8 cellular contexts compared by ENCODE assay signal in genomic region chr15:42547926-42548257, GRCh38. TPM values are rescaled to one million over a fixed set of nuclear protein-coding genes. Genes with fewer than 3 reads are reported as not detected.
DNase-seq lines count a peak whose midpoint lies in the region; ATAC-seq and TF ChIP-seq lines count a peak whose summit lies in the region.

No MANE protein-coding gene starts in this region.

- ATAC-seq in HCT116 (no peak), HG02852 (IDR thresholded peaks at IDR 0.05; ENCODE audit: unreplicated experiment) (no peak)

- H3K9ac ChIP-seq in HCT116 (ENCODE audit: low read length), result peak overlapping the region; percentile 99

- H3K9me3 Mint-ChIP-seq in CD14-positive monocyte (peaks cover 0 to 2% (median 0%) of the 10 kb centered on the region in 7 donors), glutamatergic neuron (ENCODE audit: unreplicated experiment) (peaks cover 4% of the 10 kb centered on the region)
- H3K9me3 Mint-ChIP-seq in activated CD4-positive, alpha-beta memory T cell treated with anti-CD3 and anti-CD28 coated beads, Interleukin-2, amount 10 ng/mL, durations not matched to agents 7 days and 5 days, result no peaks in the 10 kb centered on the region

- peaks cover 55% of the 10 kb centered on the region for H3K79me2 ChIP-seq in HCT116 (ENCODE audit: insufficient read depth, low read length)

- H3K4me1 Mint-ChIP-seq in CD14-positive monocyte (peaks cover 50% of the 10 kb centered on the region), glutamatergic neuron (ENCODE audit: low read depth, unreplicated experiment) (peaks cover 19% of the 10 kb centered on the region)
- H3K4me1 Mint-ChIP-seq in activated CD4-positive, alpha-beta memory T cell treated with anti-CD3 and anti-CD28 coated beads, Interleukin-2, amount 10 ng/mL, durations not matched to agents 7 days and 5 days, result peaks cover 59% of the 10 kb centered on the region

- peaks cover 0 to 3% (median 0%) of the 10 kb centered on the region in 3 donors for H3K27me3 Mint-ChIP-seq in CD14-positive monocyte (ENCODE audit: low read depth in 3 of 3)
- no peaks in the 10 kb centered on the region for H3K27me3 Mint-ChIP-seq in activated CD4-positive, alpha-beta memory T cell treated with anti-CD3 and anti-CD28 coated beads, Interleukin-2, amount 10 ng/mL, durations not matched to agents 7 days and 5 days
- peaks cover 12% of the 10 kb centered on the region for H3K27me3 Mint-ChIP-seq in glutamatergic neuron (ENCODE audit: unreplicated experiment)

- no peak for TF ChIP-seq POLR2A in HCT116 (IDR thresholded peaks at IDR 0.05; ENCODE audit: borderline replicate concordance, extremely low read depth, insufficient read depth, insufficient read length)

- peak overlapping the region; percentile 77 to 99 for H3K4me3 ChIP-seq in HCT116 (replicated peaks in 1 of 2; ENCODE audit: low read depth in 1 of 2, low read length in 2 of 2)

- DNase-seq in CD14-positive monocyte (ENCODE audit: low spot score) (no peak), HCT116 (ENCODE audit: low read depth, low spot score) (no peak), glutamatergic neuron (no peak), pulmonary artery endothelial cell (ENCODE audit: low read depth, low spot score) (peak; percentile 8), NCI-H2196 (lab: John Stamatoyannopoulos, UW; ENCODE audit: unreplicated experiment) (no peak), EL (no peak)
- no peak for DNase-seq in activated CD4-positive, alpha-beta memory T cell treated with anti-CD3 and anti-CD28 coated beads, Interleukin-2, amount 10 ng/mL, durations not matched to agents 7 days and 5 days

- no TSS peak for BruUV-seq in HCT116 (replicated peaks; lab: Mats Ljungman, UMichigan)

- no peaks in the 10 kb centered on the region for H4K20me1 ChIP-seq in HCT116 (ENCODE audit: insufficient read depth)

- H3K4me1 ChIP-seq in HCT116 (ENCODE audit: control insufficient read depth in 1 of 2, insufficient read depth in 2 of 2, low read length in 2 of 2), result peaks cover 9 to 17% of the 10 kb centered on the region in 2 experiments

- no peaks in the 10 kb centered on the region for H3K9me3 ChIP-seq in HCT116 (ENCODE audit: control insufficient read depth in 1 of 2, insufficient read depth in 1 of 2, low read depth in 1 of 2, low read length in 2 of 2)

- H3K27ac Mint-ChIP-seq in CD14-positive monocyte, result peak overlapping the region; percentile 93 to 99 (median 96)
- H3K27ac Mint-ChIP-seq in activated CD4-positive, alpha-beta memory T cell treated with anti-CD3 and anti-CD28 coated beads, Interleukin-2, amount 10 ng/mL, durations not matched to agents 7 days and 5 days, result peak overlapping the region; percentile 87
- H3K27ac Mint-ChIP-seq in glutamatergic neuron (ENCODE audit: unreplicated experiment), result peak overlapping the region; percentile 95

- peak overlapping the region; percentile 83 for H3K27ac ChIP-seq in HCT116 (ENCODE audit: low read depth, low read length)

- no peaks in the 10 kb centered on the region for H3K27me3 ChIP-seq in HCT116 (ENCODE audit: insufficient read depth, low read length)

- TF ChIP-seq RAD21 in HCT116 (IDR thresholded peaks at IDR 0.05; ENCODE audit: low read depth), result no peak

- CTCF ChIA-PET in HCT116 (lab: Charles Lee), result no interaction called here
- CTCF ChIA-PET in activated CD4-positive, alpha-beta memory T cell treated with anti-CD3 and anti-CD28 coated beads, Interleukin-2, amount 10 ng/mL, durations not matched to agents 7 days and 5 days (lab: Charles Lee), result interaction anchor here (0.9 to 3.6 kb wide), 6 partner anchors 13 to 57 kb away, joined by 3 to 13 read pairs (median 4); partner anchors contain the start of gene ZNF106

- peak overlapping the region; percentile 98 to 99 for H3K4me3 Mint-ChIP-seq in CD14-positive monocyte
- peak overlapping the region; percentile 90 for H3K4me3 Mint-ChIP-seq in activated CD4-positive, alpha-beta memory T cell treated with anti-CD3 and anti-CD28 coated beads, Interleukin-2, amount 10 ng/mL, durations not matched to agents 7 days and 5 days
- H3K4me3 Mint-ChIP-seq in glutamatergic neuron (ENCODE audit: unreplicated experiment), result peak overlapping the region; percentile 97

- RAD21 ChIA-PET in HCT116 (lab: Charles Lee; ENCODE audit: low non-redundant PET in 1 of 2, low total read pairs in 2 of 2, uncharacterized antibody in 2 of 2, unreplicated experiment in 2 of 2), result no interaction called here

- peaks cover 8 to 11% of the 10 kb centered on the region in 2 experiments for H3K36me3 ChIP-seq in HCT116 (ENCODE audit: control insufficient read depth in 1 of 2, insufficient read depth in 2 of 2, low read length in 2 of 2)

- H3K9me2 ChIP-seq in HCT116 (ENCODE audit: insufficient read depth), result no peaks in the 10 kb centered on the region

- TF ChIP-seq CTCF in CD14-positive monocyte (IDR thresholded peaks at IDR 0.05), result no peak
- no peak for TF ChIP-seq CTCF in HCT116 (IDR thresholded peaks at IDR 0.05 in 2 of 3, conservative IDR thresholded peaks at IDR 0.05 in 1 of 3; ENCODE audit: borderline replicate concordance in 1 of 3, insufficient read depth in 1 of 3, low read depth in 2 of 3, low read length in 2 of 3)
- TF ChIP-seq CTCF in glutamatergic neuron (IDR thresholded peaks at IDR 0.05; ENCODE audit: partially characterized antibody, unreplicated experiment), result no peak

- peak overlapping the region; percentile 92 for H3K4me2 ChIP-seq in HCT116 (ENCODE audit: low read length)

- intact Hi-C loops in CD14-positive monocyte (cut with micrococcal nuclease), result loop anchor here (2.0 kb wide), 1 partner anchor 53 kb away; the partner anchor contains the start of gene SNAP23 (in 2 of the 2)
- intact Hi-C loops in HCT116 (cut with micrococcal nuclease), result no loop called here

- H3K36me3 Mint-ChIP-seq in CD14-positive monocyte (peaks cover 10 to 25% of the 10 kb centered on the region in 2 donors), glutamatergic neuron (ENCODE audit: unreplicated experiment) (no peaks in the 10 kb centered on the region)
- H3K36me3 Mint-ChIP-seq in activated CD4-positive, alpha-beta memory T cell treated with anti-CD3 and anti-CD28 coated beads, Interleukin-2, amount 10 ng/mL, durations not matched to agents 7 days and 5 days (ENCODE audit: low read depth), result peaks cover 52% of the 10 kb centered on the region

- POLR2A ChIA-PET in HCT116 (lab: Charles Lee), result interaction anchor here (1.3 kb wide), 1 partner anchor 9 kb away, joined by 4 read pairs; no protein-coding TSS in a partner anchor
- POLR2A ChIA-PET in activated CD4-positive, alpha-beta memory T cell treated with anti-CD3 and anti-CD28 coated beads, Interleukin-2, amount 10 ng/mL, durations not matched to agents 7 days and 5 days (lab: Charles Lee), result interaction anchor here (0.8 to 4.1 kb wide), 18 partner anchors 9 to 578 kb away, joined by 3 to 44 read pairs (median 8); partner anchors contain the start of genes GANC, SNAP23, STARD9 and TMEM87A

- no peak overlapping the region for H2AFZ ChIP-seq in HCT116 (ENCODE audit: low read depth, low read length, poor library complexity, severe bottlenecking)

TF ChIP-seq in HCT116, 20 proteins besides CTCF, POLR2A, EP300 and RAD21 (continues in another document):
- TF ChIP-seq POLR2AphosphoS5 (IDR thresholded peaks at IDR 0.05; ENCODE audit: low read depth, low read length) (no peak), ELF1 (IDR thresholded peaks at IDR 0.05; ENCODE audit: borderline replicate concordance, low read depth) (no peak), MAX (IDR thresholded peaks at IDR 0.05) (no peak), EZH2 (IDR thresholded peaks at IDR 0.05) (no peak), EGR1 (IDR thresholded peaks at IDR 0.05; ENCODE audit: low read depth) (no peak), SP1 (IDR thresholded peaks at IDR 0.05; ENCODE audit: low read depth) (no peak), CEBPB (IDR thresholded peaks at IDR 0.05; ENCODE audit: low read depth) (no peak)

RNA-seq across cellular contexts. Expression of gene LRRC57, which starts 0.7 kb away (rescaled TPM):
- polyA plus RNA-seq in CD14-positive monocyte, result 10 to 100 TPM in 1 of 2 donors, 1 to 10 TPM in 1; 7.8 to 11.2 TPM
- total RNA-seq in HCT116 (2021; ENCODE audit: unreplicated experiment) (16.6 TPM), glutamatergic neuron (ENCODE audit: unreplicated experiment) (38.5 TPM), pulmonary artery endothelial cell (16.0 and 21.1 TPM in 2 replicates)
- polyA plus RNA-seq in HCT116 (2012), result 7.7 and 10.9 TPM in 2 replicates
- 10 to 100 TPM; 21.2 to 23.5 TPM for total RNA-seq in activated CD4-positive, alpha-beta memory T cell treated with anti-CD3 and anti-CD28 coated beads, Interleukin-2, amount 10 ng/mL, durations not matched to agents 7 days and 5 days

RNA-seq across cellular contexts. Expression of gene HAUS2, which starts 0.7 kb away (rescaled TPM):
- 10 to 100 TPM; 15.9 to 22.0 TPM for polyA plus RNA-seq in CD14-positive monocyte
- total RNA-seq in HCT116 (2021; ENCODE audit: unreplicated experiment) (39.8 TPM), glutamatergic neuron (ENCODE audit: unreplicated experiment) (24.5 TPM), pulmonary artery endothelial cell (37.9 and 45.0 TPM in 2 replicates)
- polyA plus RNA-seq in HCT116 (2012), result 13.0 and 18.7 TPM in 2 replicates
- total RNA-seq in activated CD4-positive, alpha-beta memory T cell treated with anti-CD3 and anti-CD28 coated beads, Interleukin-2, amount 10 ng/mL, durations not matched to agents 7 days and 5 days, result 10 to 100 TPM; 35.1 to 35.8 TPM

RNA-seq across cellular contexts. Expression of gene STARD9, which starts 27.5 kb away (rescaled TPM):
- not detected for polyA plus RNA-seq in CD14-positive monocyte
- total RNA-seq in HCT116 (2021; ENCODE audit: unreplicated experiment) (5.0 TPM), glutamatergic neuron (ENCODE audit: unreplicated experiment) (45.1 TPM), pulmonary artery endothelial cell (4.8 and 6.5 TPM in 2 replicates)
- 2.8 and 3.2 TPM in 2 replicates for polyA plus RNA-seq in HCT116 (2012)
- total RNA-seq in activated CD4-positive, alpha-beta memory T cell treated with anti-CD3 and anti-CD28 coated beads, Interleukin-2, amount 10 ng/mL, durations not matched to agents 7 days and 5 days, result 1 to 10 TPM; 8.2 TPM

RNA-seq across cellular contexts. Expression of gene SNAP23, which starts 52.5 kb away (rescaled TPM):
- 100 to 1,000 TPM; 187 to 198 TPM for polyA plus RNA-seq in CD14-positive monocyte
- total RNA-seq in HCT116 (2021; ENCODE audit: unreplicated experiment), result 31.2 TPM
- 19.2 and 21.1 TPM in 2 replicates for polyA plus RNA-seq in HCT116 (2012)
- total RNA-seq in activated CD4-positive, alpha-beta memory T cell treated with anti-CD3 and anti-CD28 coated beads, Interleukin-2, amount 10 ng/mL, durations not matched to agents 7 days and 5 days, result 10 to 100 TPM; 46.0 to 49.1 TPM
- total RNA-seq in glutamatergic neuron (ENCODE audit: unreplicated experiment), result 15.2 TPM
- 205 and 245 TPM in 2 replicates for total RNA-seq in pulmonary artery endothelial cell

RNA-seq across cellular contexts. Expression of gene ZNF106, which starts 57.0 kb away (rescaled TPM):
- 100 to 1,000 TPM in 1 of 2 donors, 10 to 100 TPM in 1; 69.2 to 121 TPM for polyA plus RNA-seq in CD14-positive monocyte
- total RNA-seq in HCT116 (2021; ENCODE audit: unreplicated experiment), result 28.5 TPM
- polyA plus RNA-seq in HCT116 (2012), result 12.3 and 12.5 TPM in 2 replicates
- total RNA-seq in activated CD4-positive, alpha-beta memory T cell treated with anti-CD3 and anti-CD28 coated beads, Interleukin-2, amount 10 ng/mL, durations not matched to agents 7 days and 5 days, result 10 to 100 TPM; 43.6 to 47.8 TPM
- total RNA-seq in glutamatergic neuron (ENCODE audit: unreplicated experiment), result 37.2 TPM
- 57.2 and 78.2 TPM in 2 replicates for total RNA-seq in pulmonary artery endothelial cell
